ENCODE assay signal across 18 cellular contexts in the genomic region with DNA sequence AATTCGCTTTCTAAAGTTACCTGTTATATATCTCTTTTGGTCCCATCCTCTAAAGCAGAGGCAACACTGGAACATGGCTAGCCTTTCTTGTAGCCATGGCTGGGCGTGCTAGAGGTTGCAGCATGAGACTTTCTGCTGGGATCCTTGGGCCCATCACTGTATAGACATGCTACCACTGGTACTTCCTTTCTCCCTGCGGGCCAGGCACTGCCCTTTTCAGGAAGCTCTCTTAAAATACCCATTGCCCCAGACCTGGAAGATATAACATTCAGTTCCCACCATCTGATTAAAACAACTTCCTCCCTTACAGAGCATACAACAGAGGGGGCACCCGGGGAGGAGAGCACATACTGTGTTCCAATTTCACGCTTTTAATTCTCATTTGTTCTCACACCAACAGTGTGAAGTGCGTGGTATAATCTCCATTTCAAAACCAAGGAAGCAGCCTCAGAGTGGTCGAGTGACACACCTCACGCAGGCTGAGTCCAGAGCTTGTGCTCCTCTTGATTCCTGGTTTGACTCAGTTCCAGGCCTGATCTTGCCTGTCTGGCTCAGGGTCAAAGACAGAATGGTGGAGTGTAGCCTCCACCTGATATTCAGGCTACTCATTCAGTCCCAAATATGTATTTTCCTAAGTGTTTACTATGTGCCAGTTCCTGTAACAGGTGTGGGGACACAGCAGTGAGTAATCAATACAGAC. TPM values are rescaled to one million over a fixed set of nuclear protein-coding genes. Genes with fewer than 3 reads are reported as not detected.
DNase-seq lines count a peak whose midpoint lies in the region; ATAC-seq and TF ChIP-seq lines count a peak whose summit lies in the region.
"Had no signal": no experiment of that assay in that cellular context is flagged by ENCODE, and none has a peak within 500 bp of the region (broad histone marks: within the 10 kb centered on the region; RNA-seq: fewer than 3 reads in every experiment).

No MANE protein-coding gene starts in this region.

- no peak overlapping the region for H2AK5ac ChIP-seq in H9 (ENCODE audit: insufficient read length, low read length)

- H2AFZ ChIP-seq in ACC112 (ENCODE audit: low read length, unreplicated experiment) (no peak overlapping the region), H9 (ENCODE audit: low read length) (no peak overlapping the region), osteoblast (ENCODE audit: low read length) (no peak overlapping the region), GM23338 (no peak overlapping the region)
- H2AFZ ChIP-seq: PC-9 had no signal

- H3K4me3 Mint-ChIP-seq in H9: no peak overlapping the region
- H3K4me3 Mint-ChIP-seq in stimulated activated naive CD8-positive, alpha-beta T cell treated with anti-CD3 and anti-CD28 coated beads, Interleukin-15, amount 100 ng/mL, for 72 hours: no peak overlapping the region
- H3K4me3 Mint-ChIP-seq in GM23338: no peak overlapping the region

- H3K27ac ChIP-seq in ACC112 (ENCODE audit: low read depth, low read length): peak overlapping the region; percentile 74
- no peak overlapping the region for H3K27ac ChIP-seq in H9 (ENCODE audit: insufficient read length, low read depth, low read length)
- H3K27ac ChIP-seq in epithelial cell of prostate: peak overlapping the region; percentile 28
- peak overlapping the region; percentile 64 for H3K27ac ChIP-seq in osteoblast (ENCODE audit: low read depth, low read length)
- H3K27ac ChIP-seq in GM23338 (ENCODE audit: low read depth): no peak overlapping the region
- H3K27ac ChIP-seq: neutrophil, PC-9, thyroid gland, VCaP had no signal

- H3K4me2 ChIP-seq in H9 (ENCODE audit: insufficient read depth, insufficient read length, low read length): no peak overlapping the region
- H3K4me2 ChIP-seq in osteoblast (ENCODE audit: insufficient read depth, low read length): no peak overlapping the region
- no peak overlapping the region for H3K4me2 ChIP-seq in GM23338
- H3K4me2 ChIP-seq: PC-9 had no signal

- no peak overlapping the region for H4K8ac ChIP-seq in H9 (replicated peaks; ENCODE audit: insufficient read length, low read depth, low read length)

- no peaks in the 10 kb centered on the region for H4K20me1 ChIP-seq in H9 (ENCODE audit: control insufficient read depth, insufficient read depth, insufficient read length)
- no peaks in the 10 kb centered on the region for H4K20me1 ChIP-seq in osteoblast (ENCODE audit: insufficient read depth, low read length)
- no peaks in the 10 kb centered on the region for H4K20me1 ChIP-seq in GM23338 (replicated peaks; ENCODE audit: insufficient read depth)

- peaks cover 27% of the 10 kb centered on the region for H3K4me1 ChIP-seq in ACC112 (ENCODE audit: control insufficient read depth, insufficient read depth, low read length, unreplicated experiment)
- H3K4me1 ChIP-seq in H9 (ENCODE audit: insufficient read depth, low read length): peaks cover 1% of the 10 kb centered on the region; the same call in 1 of the 2 replicates
- H3K4me1 ChIP-seq in osteoblast (ENCODE audit: insufficient read depth, low read length): peaks cover 14% of the 10 kb centered on the region
- H3K4me1 ChIP-seq in GM23338 (ENCODE audit: insufficient read depth): peaks cover 4% of the 10 kb centered on the region; the same call in 1 of the 2 replicates
- H3K4me1 ChIP-seq: thyroid gland had no signal

- H3K27me3 ChIP-seq in ACC112 (ENCODE audit: insufficient read depth, low read length): no peaks in the 10 kb centered on the region
- no peaks in the 10 kb centered on the region for H3K27me3 ChIP-seq in H9 (ENCODE audit: insufficient read depth, low read length)
- no peaks in the 10 kb centered on the region for H3K27me3 ChIP-seq in osteoblast (ENCODE audit: insufficient read depth, low read length)
- no peaks in the 10 kb centered on the region for H3K27me3 ChIP-seq in GM23338 (ENCODE audit: insufficient read depth)
- H3K27me3 ChIP-seq: MG63, thyroid gland had no signal

- H4K91ac ChIP-seq in H9 (ENCODE audit: insufficient read length, low read depth, low read length): no peak overlapping the region

- H2BK120ac ChIP-seq in H9 (ENCODE audit: low read depth, low read length, poor library complexity, severe bottlenecking): no peak overlapping the region

- H3K9me2 ChIP-seq in GM23338 (ENCODE audit: insufficient read depth): no peaks in the 10 kb centered on the region

- TF ChIP-seq CTCF in H9 (conservative IDR thresholded peaks at IDR 0.05) (no peak), osteoblast (IDR thresholded peaks at IDR 0.05; ENCODE audit: extremely low read depth, low read depth, low read length) (no peak), GM23338 (conservative IDR thresholded peaks at IDR 0.05; ENCODE audit: low read depth in 2 of 2) (no peak)

- H3K23ac ChIP-seq in H9 (ENCODE audit: insufficient read length, low read depth, low read length): no peak overlapping the region

- H3K27me3 Mint-ChIP-seq in H9 (ENCODE audit: low read depth): no peaks in the 10 kb centered on the region; the same call in none of the 2 replicates
- H3K27me3 Mint-ChIP-seq in stimulated activated naive CD8-positive, alpha-beta T cell treated with anti-CD3 and anti-CD28 coated beads, Interleukin-15, amount 100 ng/mL, for 72 hours: peaks cover 65% of the 10 kb centered on the region
- peaks cover 1% of the 10 kb centered on the region for H3K27me3 Mint-ChIP-seq in GM23338 (ENCODE audit: insufficient read depth, low read depth, poor library complexity)

- H3K36me3 Mint-ChIP-seq in H9 (ENCODE audit: insufficient read depth in 1 of 3, low read depth in 3 of 3): no peaks in the 10 kb centered on the region
- H3K36me3 Mint-ChIP-seq in GM23338 (ENCODE audit: low read depth): no peaks in the 10 kb centered on the region

- no peak for DNase-seq in H9
- no peak for DNase-seq in epithelial cell of prostate (ENCODE audit: low read depth, low spot score)
- DNase-seq in osteoblast (ENCODE audit: insufficient read length, low spot score, missing footprints): no peak
- no peak for DNase-seq in stimulated activated naive CD8-positive, alpha-beta T cell treated with anti-CD3 and anti-CD28 coated beads, Interleukin-15, amount 100 ng/mL, for 72 hours
- no peak for DNase-seq in GM23338 (ENCODE audit: low spot score)
- no peak for DNase-seq in NCI-H774 (lab: John Stamatoyannopoulos, UW)
- DNase-seq in stimulated activated CD4-positive, alpha-beta T cell treated with anti-CD3 and anti-CD28 coated beads, Interleukin-4, amount 100 ng/mL, for 1 hour: no peak
- DNase-seq: activated gamma-delta T cell, cortex of kidney, islet precursor cell, MG63, NCI-H526 treated with DMSO at 0.1 percent for 48 hours, PC-9, SW 1271, thyroid gland had no signal

- no peak overlapping the region for H3K9ac ChIP-seq in H9 (ENCODE audit: extremely low read depth, insufficient read length, low read length)

- no peaks in the 10 kb centered on the region for H3K9me3 ChIP-seq in H9 (ENCODE audit: control insufficient read depth, low read depth, low read length)
- no peaks in the 10 kb centered on the region for H3K9me3 ChIP-seq in osteoblast (ENCODE audit: low read depth, low read length)
- H3K9me3 ChIP-seq: MG63, neutrophil, thyroid gland had no signal

- no peaks in the 10 kb centered on the region for H3F3A ChIP-seq in GM23338 (replicated peaks; ENCODE audit: low read depth)

- H3K79me2 ChIP-seq in ACC112 (ENCODE audit: control insufficient read depth, insufficient read depth, low read length, unreplicated experiment) (no peaks in the 10 kb centered on the region), H9 (ENCODE audit: insufficient read depth, low read length) (no peaks in the 10 kb centered on the region), osteoblast (ENCODE audit: insufficient read depth, low read length) (no peaks in the 10 kb centered on the region), GM23338 (replicated peaks; ENCODE audit: insufficient read depth) (no peaks in the 10 kb centered on the region)

- H3K18ac ChIP-seq in H9 (ENCODE audit: insufficient read length, low read depth, low read length): no peak overlapping the region

- no peak overlapping the region for H3T11ph ChIP-seq in H9 (ENCODE audit: low read length)

- H2BK12ac ChIP-seq in H9 (ENCODE audit: insufficient read length, low read depth, low read length): no peak overlapping the region

- no peak overlapping the region for H3K4ac ChIP-seq in H9 (ENCODE audit: low read depth, low read length)

- H3K14ac ChIP-seq in H9 (ENCODE audit: insufficient read depth, low read length): 0 out of 2 replicates have a peak overlapping the region, but pooled peaks have one; percentile 6

- no peak overlapping the region for H2BK20ac ChIP-seq in H9 (ENCODE audit: low read depth, low read length, poor library complexity, severe bottlenecking)

- H3K36me3 ChIP-seq in ACC112 (ENCODE audit: insufficient read depth, low read length): peaks cover 18% of the 10 kb centered on the region; the same call in 1 of the 2 replicates
- no peaks in the 10 kb centered on the region for H3K36me3 ChIP-seq in osteoblast (ENCODE audit: insufficient read depth, low read length)
- H3K36me3 ChIP-seq in GM23338 (ENCODE audit: insufficient read depth): no peaks in the 10 kb centered on the region
- H3K36me3 ChIP-seq: MG63, neutrophil, thyroid gland had no signal

- H3K4me1 Mint-ChIP-seq in H9 (peaks cover 5% of the 10 kb centered on the region in 2 experiments), GM23338 (peaks cover 5% of the 10 kb centered on the region; the same call in 2 of the 3 replicates)
- peaks cover 11% of the 10 kb centered on the region for H3K4me1 Mint-ChIP-seq in stimulated activated naive CD8-positive, alpha-beta T cell treated with anti-CD3 and anti-CD28 coated beads, Interleukin-15, amount 100 ng/mL, for 72 hours

- no peak overlapping the region; a peak in 1 of 7 replicates for H3K27ac Mint-ChIP-seq in H9
- no peak overlapping the region for H3K27ac Mint-ChIP-seq in stimulated activated naive CD8-positive, alpha-beta T cell treated with anti-CD3 and anti-CD28 coated beads, Interleukin-15, amount 100 ng/mL, for 72 hours
- no peak overlapping the region for H3K27ac Mint-ChIP-seq in GM23338

- WGBS in H9 (ENCODE audit: extremely low coverage, insufficient read length, low lambda C conversion rate): no CpG with 5 or more reads among the region's 8 CpGs

- no peak for ATAC-seq in stimulated activated naive CD8-positive, alpha-beta T cell treated with anti-CD3 and anti-CD28 coated beads, Interleukin-15, amount 100 ng/mL, for 72 hours
- ATAC-seq in GM23338: no peak

- H3K9me3 Mint-ChIP-seq in H9: peaks cover 0 to 3% of the 10 kb centered on the region in 2 experiments; a peak in 2 of 5 replicates
- H3K9me3 Mint-ChIP-seq in stimulated activated naive CD8-positive, alpha-beta T cell treated with anti-CD3 and anti-CD28 coated beads, Interleukin-15, amount 100 ng/mL, for 72 hours: no peaks in the 10 kb centered on the region
- H3K9me3 Mint-ChIP-seq in GM23338: no peaks in the 10 kb centered on the region

- no peaks in the 10 kb centered on the region for H3K79me1 ChIP-seq in H9 (ENCODE audit: insufficient read depth, low read depth, low read length, poor library complexity, severe bottlenecking)

- H3K23me2 ChIP-seq in H9 (ENCODE audit: insufficient read length, low read depth, low read length, poor library complexity, severe bottlenecking): no peaks in the 10 kb centered on the region

- H3K4me3 ChIP-seq in ACC112 (ENCODE audit: low read depth, low read length) (no peak overlapping the region), osteoblast (ENCODE audit: insufficient read depth, low read length) (no peak overlapping the region), GM23338 (no peak overlapping the region)
- H3K4me3 ChIP-seq: MG63, PC-9, thyroid gland had no signal

- H2BK5ac ChIP-seq in H9 (ENCODE audit: insufficient read length, low read length): no peak overlapping the region

- H3K56ac ChIP-seq in H9 (ENCODE audit: insufficient read length, low read depth, low read length): no peak overlapping the region

- H2BK15ac ChIP-seq in H9 (ENCODE audit: low read depth, low read length): no peak overlapping the region

- no peak overlapping the region for H4K5ac ChIP-seq in H9 (ENCODE audit: insufficient read length, low read depth, low read length)

RNA-seq across cellular contexts. Expression of gene PTGS1, which starts 22.6 kb away (rescaled TPM):
- total RNA-seq in H9 (2021) (1.0 and 1.3 TPM in 2 replicates), osteoblast (2.5 and 3.2 TPM in 2 replicates)
- total RNA-seq in GM23338 (2014; rRNA removed; shearing (Covaris generic)): 1.0 and 1.3 TPM in 2 replicates
- 0.10 and 0.48 TPM in 2 replicates for polyA plus RNA-seq in GM23338 (2016; fragmentation: Nextera tagmentation; extraction: Ambion mirVana)

Comparison
In these comparisons a context has a peak if more than half of its experiments do, and no peak if none do; other contexts are left out.
1. H3K27ac ChIP-seq: peak in ACC112 (single experiment), epithelial cell of prostate (single experiment) and osteoblast (single experiment); none in H9 (single experiment) and GM23338 (single experiment).